22 cellular contexts compared by ENCODE assay signal in the genomic region with DNA sequence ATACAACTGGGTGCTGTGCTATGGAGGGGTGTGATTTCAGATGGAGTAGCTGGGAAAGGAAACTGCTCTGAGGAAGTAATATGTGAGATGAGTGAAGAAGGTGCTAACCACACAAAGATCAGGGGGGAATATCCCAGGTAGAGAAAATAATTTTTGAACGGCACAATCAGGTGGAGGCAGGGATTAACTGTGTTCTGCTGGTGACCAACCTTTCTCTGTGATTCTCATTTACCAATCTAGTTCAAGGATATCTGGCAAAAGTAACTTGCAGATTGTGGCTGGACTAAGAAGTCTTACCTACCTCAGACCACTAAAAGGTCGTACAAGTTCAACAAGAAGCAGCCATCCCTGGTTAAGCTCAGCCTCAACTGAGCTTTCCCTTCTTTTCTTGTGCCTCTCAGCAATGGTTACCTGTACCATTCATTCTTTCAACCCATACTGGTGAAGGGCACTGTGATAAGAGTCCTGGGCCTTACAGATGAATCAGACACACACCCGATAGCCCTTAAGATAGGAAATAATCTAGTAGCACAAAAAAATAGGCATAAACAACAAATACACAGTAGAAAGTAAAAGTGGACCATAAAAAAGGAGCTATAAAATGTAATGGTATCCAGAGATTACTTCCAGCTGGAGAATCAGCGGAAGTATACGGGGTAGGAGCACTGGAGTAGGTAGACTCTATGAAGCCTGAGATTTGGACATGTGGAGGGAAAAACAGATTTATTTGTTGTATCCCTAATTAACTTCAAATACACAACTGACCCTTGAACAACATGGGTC.
A peak's percentile ranks its signal among the peaks of the same experiment; 100 is the strongest.
DNase-seq lines count a peak whose midpoint lies in the region; ATAC-seq and TF ChIP-seq lines count a peak whose summit lies in the region.
"Had no signal": no experiment of that assay in that cellular context is flagged by ENCODE, and none has a peak within 500 bp of the region (broad histone marks: within the 10 kb centered on the region; RNA-seq: fewer than 3 reads in every experiment).

No MANE protein-coding gene starts in this region.

- peak overlapping the region; percentile 55 for H3K27ac Mint-ChIP-seq in WTC11
- H3K27ac Mint-ChIP-seq: activated CD4-positive, alpha-beta memory T cell treated with anti-CD3 and anti-CD28 coated beads for 36 hours had no signal

- no peak overlapping the region for H3K4me2 ChIP-seq in fibroblast of lung (ENCODE audit: extremely low read depth, insufficient read depth, low read length)

- no peak for TF ChIP-seq CTCF in left ventricle myocardium inferior (IDR thresholded peaks at IDR 0.05; ENCODE audit: borderline replicate concordance)
- no peak for TF ChIP-seq CTCF in WTC11 (IDR thresholded peaks at IDR 0.05)
- TF ChIP-seq CTCF in fibroblast of lung (conservative IDR thresholded peaks at IDR 0.05 in 1 of 2, IDR thresholded peaks at IDR 0.05 in 1 of 2; ENCODE audit: low read depth in 1 of 2, low read length in 2 of 2) = no peak
- TF ChIP-seq CTCF in vagina (IDR thresholded peaks at IDR 0.05) = no peak

- peaks cover 16% of the 10 kb centered on the region for H3K36me3 ChIP-seq in left ventricle myocardium inferior
- no peaks in the 10 kb centered on the region for H3K36me3 ChIP-seq in fibroblast of lung (ENCODE audit: control insufficient read depth, insufficient read depth, low read length)
- no peaks in the 10 kb centered on the region for H3K36me3 ChIP-seq in vagina
- H3K36me3 ChIP-seq: upper lobe of left lung had no signal

- H3K9me3 Mint-ChIP-seq in WTC11 = no peaks in the 10 kb centered on the region
- H3K9me3 Mint-ChIP-seq: activated CD4-positive, alpha-beta memory T cell treated with anti-CD3 and anti-CD28 coated beads for 36 hours; central memory CD8-positive, alpha-beta T cell had no signal

- no peak overlapping the region for H3K9ac ChIP-seq in fibroblast of lung (ENCODE audit: insufficient read depth, low read length)
- H3K9ac ChIP-seq: BLaER1 treated with 17β-estradiol and CSF1 and Interleukin-3, amounts not matched to agents 10 nM and 100 nM had no signal

- no peak for TF ChIP-seq POLR2A in vagina (IDR thresholded peaks at IDR 0.05)

- no peaks in the 10 kb centered on the region for H3K27me3 Mint-ChIP-seq in WTC11 (ENCODE audit: low read depth)
- H3K27me3 Mint-ChIP-seq: activated CD4-positive, alpha-beta memory T cell treated with anti-CD3 and anti-CD28 coated beads for 36 hours; central memory CD8-positive, alpha-beta T cell had no signal

- DNase-seq in left ventricle myocardium inferior (no peak), left ventricle myocardium superior (no peak), WTC11 (ENCODE audit: low spot score) (no peak), fibroblast of lung (ENCODE audit: low read depth in 2 of 2) (no peak), vagina (ENCODE audit: extremely low spot score in 2 of 2) (no peak), hypothalamus (lab: John Stamatoyannopoulos, UW) (no peak)
- DNase-seq: activated CD4-positive, alpha-beta memory T cell treated with anti-CD3 and anti-CD28 coated beads for 36 hours; activated naive CD4-positive, alpha-beta T cell; activated T-cell treated with anti-CD3 and anti-CD28 coated beads, Interleukin-2, amount 50 U/mL, for 1 hour; amygdala; Caco-2; DND-41; NCI-H1105; NCI-H2081; stimulated activated CD4-positive, alpha-beta T cell treated with anti-CD3 and anti-CD28 coated beads, Interleukin-12 subunit alpha, Interleukin-12 subunit beta, amount 100 ng/mL, for 4 hours; upper lobe of left lung had no signal

- no peak overlapping the region for H3K4me3 Mint-ChIP-seq in WTC11
- H3K4me3 Mint-ChIP-seq: activated CD4-positive, alpha-beta memory T cell treated with anti-CD3 and anti-CD28 coated beads for 36 hours; central memory CD8-positive, alpha-beta T cell had no signal

- no peak overlapping the region for H2AFZ ChIP-seq in fibroblast of lung (ENCODE audit: low read length)

- no peaks in the 10 kb centered on the region for H4K20me1 ChIP-seq in fibroblast of lung (ENCODE audit: control insufficient read depth, extremely low read depth, insufficient read depth, low read length)

- H3K9me3 ChIP-seq in left ventricle myocardium inferior (replicated peaks) (no peaks in the 10 kb centered on the region), fibroblast of lung (ENCODE audit: control insufficient read depth, insufficient read depth, low read depth, low read length) (no peaks in the 10 kb centered on the region), vagina (no peaks in the 10 kb centered on the region)
- H3K9me3 ChIP-seq: BLaER1 treated with 17β-estradiol and CSF1 and Interleukin-3, amounts not matched to agents 10 nM and 100 nM; Caco-2; esophagus muscularis mucosa; upper lobe of left lung had no signal

- CTCF ChIA-PET in WTC11 (lab: Charles Lee) = interaction anchor here (2.4 kb wide), 1 partner anchor 26 kb away, joined by 6 read pairs; no protein-coding TSS in a partner anchor

- peak overlapping the region; percentile 88 for H3K27ac ChIP-seq in left ventricle myocardium inferior (replicated peaks)
- H3K27ac ChIP-seq in fibroblast of lung (ENCODE audit: insufficient read depth, low read length) = peak overlapping the region; percentile 48
- peak overlapping the region; percentile 66 for H3K27ac ChIP-seq in vagina
- H3K27ac ChIP-seq: BLaER1 treated with 17β-estradiol and CSF1 and Interleukin-3, amounts not matched to agents 10 nM and 100 nM had no signal

- H3K4me3 ChIP-seq in left ventricle myocardium inferior (no peak overlapping the region), fibroblast of lung (replicated peaks in 1 of 4; ENCODE audit: control extremely low read depth in 1 of 4, insufficient read depth in 1 of 4, low read depth in 3 of 4, low read length in 4 of 4) (no peak overlapping the region), vagina (no peak overlapping the region)
- H3K4me3 ChIP-seq: BLaER1 treated with 17β-estradiol and CSF1 and Interleukin-3, amounts not matched to agents 10 nM and 100 nM; esophagus muscularis mucosa; GM12878; upper lobe of left lung had no signal

- H3K4me1 ChIP-seq in left ventricle myocardium inferior (peaks cover 94% of the 10 kb centered on the region), fibroblast of lung (ENCODE audit: control insufficient read depth, extremely low read depth, insufficient read depth, low read length) (peaks cover 22% of the 10 kb centered on the region), vagina (peaks cover 81% of the 10 kb centered on the region)
- H3K4me1 ChIP-seq: Caco-2 had no signal

- POLR2A ChIA-PET in WTC11 (lab: Charles Lee) = interaction anchor here (0.5 to 0.6 kb wide), 2 partner anchors 63 to 152 kb away, joined by 3 to 5 read pairs; no protein-coding TSS in a partner anchor

- no peaks in the 10 kb centered on the region for H3K79me2 ChIP-seq in fibroblast of lung (ENCODE audit: control insufficient read depth, insufficient read depth, low read length)

- H3K27me3 ChIP-seq in left ventricle myocardium inferior (ENCODE audit: low read depth) (no peaks in the 10 kb centered on the region), fibroblast of lung (ENCODE audit: control insufficient read depth, insufficient read depth, low read length) (no peaks in the 10 kb centered on the region), vagina (no peaks in the 10 kb centered on the region)
- H3K27me3 ChIP-seq: BLaER1 treated with 17β-estradiol and CSF1 and Interleukin-3, amounts not matched to agents 10 nM and 100 nM; esophagus muscularis mucosa; upper lobe of left lung had no signal

- peaks cover 77% of the 10 kb centered on the region for H3K4me1 Mint-ChIP-seq in WTC11

- H3K36me3 Mint-ChIP-seq in WTC11 = 0 out of 2 replicates have a peak, but pooled peaks cover 3% of the 10 kb centered on the region
- H3K36me3 Mint-ChIP-seq: activated CD4-positive, alpha-beta memory T cell treated with anti-CD3 and anti-CD28 coated beads for 36 hours had no signal

- ATAC-seq in left ventricle myocardium superior (no peak), WTC11 (no peak), HG03095 (IDR thresholded peaks at IDR 0.05; ENCODE audit: unreplicated experiment) (no peak), HG03520 (IDR thresholded peaks at IDR 0.05; ENCODE audit: unreplicated experiment) (no peak)
- ATAC-seq: GM12878 had no signal

- intact Hi-C loops in left ventricle myocardium inferior (cut with micrococcal nuclease) (no loop called here), left ventricle myocardium superior (cut with micrococcal nuclease) (no loop called here), vagina (cut with DNase I) (no loop called here)

TF ChIP-seq in WTC11, 78 proteins besides CTCF, POLR2A, EP300 and RAD21:
- TF ChIP-seq CREM (CRISPR knock-in tag; IDR thresholded peaks at IDR 0.05) (no peak), IRF1 (CRISPR knock-in tag; IDR thresholded peaks at IDR 0.05) (no peak), ZNF425 (CRISPR knock-in tag; conservative IDR thresholded peaks at IDR 0.05) (no peak), ZMAT4 (CRISPR knock-in tag; IDR thresholded peaks at IDR 0.05) (no peak), CBFB (CRISPR knock-in tag; IDR thresholded peaks at IDR 0.05; ENCODE audit: low read depth) (no peak), ZBTB21 (CRISPR knock-in tag; IDR thresholded peaks at IDR 0.05; ENCODE audit: borderline replicate concordance) (no peak)
